2 cellular contexts compared by ENCODE assay signal in the genomic region with DNA sequence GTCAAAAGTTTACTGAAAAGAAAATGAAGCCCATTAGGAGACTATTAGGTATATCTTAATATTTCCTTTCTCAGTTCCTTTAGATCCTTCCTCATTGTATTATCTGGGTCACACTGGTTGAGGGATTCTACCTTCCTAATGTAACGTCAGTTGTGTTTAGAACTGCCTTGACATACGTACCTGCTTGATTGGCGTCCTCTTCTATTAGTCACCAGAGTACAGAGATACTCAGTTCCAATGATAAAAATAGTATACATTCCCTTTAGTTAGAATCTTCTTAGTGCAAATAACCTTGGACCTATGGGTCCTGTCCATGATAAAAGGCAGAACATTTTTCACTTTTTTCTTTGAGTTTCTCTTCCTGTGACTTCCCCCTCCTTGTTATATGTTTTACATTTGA.
TF ChIP-seq lines count a peak whose summit lies in the region.

No MANE protein-coding gene starts in this region.

TF ChIP-seq in GM12878, 131 proteins besides CTCF, POLR2A, EP300 and RAD21:
- TF ChIP-seq GATAD2B (conservative IDR thresholded peaks at IDR 0.05; ENCODE audit: low read depth) (no peak), NBN (IDR thresholded peaks at IDR 0.05) (no peak), SMC3 (IDR thresholded peaks at IDR 0.05; ENCODE audit: borderline replicate concordance, low read length) (no peak), RELA (IDR thresholded peaks at IDR 0.05; ENCODE audit: borderline replicate concordance, partially characterized antibody) (no peak), NFXL1 (IDR thresholded peaks at IDR 0.05; ENCODE audit: borderline replicate concordance) (no peak), EGR1 (IDR thresholded peaks at IDR 0.05; ENCODE audit: borderline replicate concordance in 1 of 2, low read depth in 2 of 2, low read length in 2 of 2) (no peak), BHLHE40 (IDR thresholded peaks at IDR 0.05; ENCODE audit: borderline replicate concordance in 1 of 2, low read depth in 2 of 2, low read length in 1 of 2) (no peak), MTA2 (IDR thresholded peaks at IDR 0.05; ENCODE audit: low read depth) (no peak), SP1 (IDR thresholded peaks at IDR 0.05; ENCODE audit: low read depth, low read length) (no peak)
- TF ChIP-seq, protein P1, sequence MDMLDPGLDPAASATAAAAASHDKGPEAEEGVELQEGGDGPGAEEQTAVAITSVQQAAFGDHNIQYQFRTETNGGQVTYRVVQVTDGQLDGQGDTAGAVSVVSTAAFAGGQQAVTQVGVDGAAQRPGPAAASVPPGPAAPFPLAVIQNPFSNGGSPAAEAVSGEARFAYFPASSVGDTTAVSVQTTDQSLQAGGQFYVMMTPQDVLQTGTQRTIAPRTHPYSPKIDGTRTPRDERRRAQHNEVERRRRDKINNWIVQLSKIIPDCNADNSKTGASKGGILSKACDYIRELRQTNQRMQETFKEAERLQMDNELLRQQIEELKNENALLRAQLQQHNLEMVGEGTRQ (IDR thresholded peaks at IDR 0.05; ENCODE audit: borderline replicate concordance, low read depth, low read length): no peak
- TF ChIP-seq, protein P2, sequence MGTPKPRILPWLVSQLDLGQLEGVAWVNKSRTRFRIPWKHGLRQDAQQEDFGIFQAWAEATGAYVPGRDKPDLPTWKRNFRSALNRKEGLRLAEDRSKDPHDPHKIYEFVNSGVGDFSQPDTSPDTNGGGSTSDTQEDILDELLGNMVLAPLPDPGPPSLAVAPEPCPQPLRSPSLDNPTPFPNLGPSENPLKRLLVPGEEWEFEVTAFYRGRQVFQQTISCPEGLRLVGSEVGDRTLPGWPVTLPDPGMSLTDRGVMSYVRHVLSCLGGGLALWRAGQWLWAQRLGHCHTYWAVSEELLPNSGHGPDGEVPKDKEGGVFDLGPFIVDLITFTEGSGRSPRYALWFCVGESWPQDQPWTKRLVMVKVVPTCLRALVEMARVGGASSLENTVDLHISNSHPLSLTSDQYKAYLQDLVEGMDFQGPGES (IDR thresholded peaks at IDR 0.05): no peak
- TF ChIP-seq, protein P3, sequence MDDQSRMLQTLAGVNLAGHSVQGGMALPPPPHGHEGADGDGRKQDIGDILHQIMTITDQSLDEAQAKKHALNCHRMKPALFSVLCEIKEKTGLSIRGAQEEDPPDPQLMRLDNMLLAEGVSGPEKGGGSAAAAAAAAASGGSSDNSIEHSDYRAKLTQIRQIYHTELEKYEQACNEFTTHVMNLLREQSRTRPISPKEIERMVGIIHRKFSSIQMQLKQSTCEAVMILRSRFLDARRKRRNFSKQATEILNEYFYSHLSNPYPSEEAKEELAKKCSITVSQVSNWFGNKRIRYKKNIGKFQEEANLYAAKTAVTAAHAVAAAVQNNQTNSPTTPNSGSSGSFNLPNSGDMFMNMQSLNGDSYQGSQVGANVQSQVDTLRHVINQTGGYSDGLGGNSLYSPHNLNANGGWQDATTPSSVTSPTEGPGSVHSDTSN (IDR thresholded peaks at IDR 0.05; ENCODE audit: insufficient replicate concordance, low read depth, low read length): no peak
- TF ChIP-seq, protein P4, sequence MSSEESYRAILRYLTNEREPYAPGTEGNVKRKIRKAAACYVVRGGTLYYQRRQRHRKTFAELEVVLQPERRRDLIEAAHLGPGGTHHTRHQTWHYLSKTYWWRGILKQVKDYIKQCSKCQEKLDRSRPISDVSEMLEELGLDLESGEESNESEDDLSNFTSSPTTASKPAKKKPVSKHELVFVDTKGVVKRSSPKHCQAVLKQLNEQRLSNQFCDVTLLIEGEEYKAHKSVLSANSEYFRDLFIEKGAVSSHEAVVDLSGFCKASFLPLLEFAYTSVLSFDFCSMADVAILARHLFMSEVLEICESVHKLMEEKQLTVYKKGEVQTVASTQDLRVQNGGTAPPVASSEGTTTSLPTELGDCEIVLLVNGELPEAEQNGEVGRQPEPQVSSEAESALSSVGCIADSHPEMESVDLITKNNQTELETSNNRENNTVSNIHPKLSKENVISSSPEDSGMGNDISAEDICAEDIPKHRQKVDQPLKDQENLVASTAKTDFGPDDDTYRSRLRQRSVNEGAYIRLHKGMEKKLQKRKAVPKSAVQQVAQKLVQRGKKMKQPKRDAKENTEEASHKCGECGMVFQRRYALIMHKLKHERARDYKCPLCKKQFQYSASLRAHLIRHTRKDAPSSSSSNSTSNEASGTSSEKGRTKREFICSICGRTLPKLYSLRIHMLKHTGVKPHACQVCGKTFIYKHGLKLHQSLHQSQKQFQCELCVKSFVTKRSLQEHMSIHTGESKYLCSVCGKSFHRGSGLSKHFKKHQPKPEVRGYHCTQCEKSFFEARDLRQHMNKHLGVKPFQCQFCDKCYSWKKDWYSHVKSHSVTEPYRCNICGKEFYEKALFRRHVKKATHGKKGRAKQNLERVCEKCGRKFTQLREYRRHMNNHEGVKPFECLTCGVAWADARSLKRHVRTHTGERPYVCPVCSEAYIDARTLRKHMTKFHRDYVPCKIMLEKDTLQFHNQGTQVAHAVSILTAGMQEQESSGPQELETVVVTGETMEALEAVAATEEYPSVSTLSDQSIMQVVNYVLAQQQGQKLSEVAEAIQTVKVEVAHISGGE (CRISPR knock-in tag; IDR thresholded peaks at IDR 0.05): no peak

TF ChIP-seq in neural cell, 6 proteins besides CTCF, POLR2A, EP300 and RAD21:
- TF ChIP-seq POLR2AphosphoS5 (IDR thresholded peaks at IDR 0.05): no peak
- no peak for TF ChIP-seq EZH2 (IDR thresholded peaks at IDR 0.05; ENCODE audit: borderline replicate concordance, insufficient read depth, low read length, poor library complexity, severe bottlenecking)
- TF ChIP-seq MXI1 (conservative IDR thresholded peaks at IDR 0.05; ENCODE audit: poor library complexity, severe bottlenecking): no peak
- no peak for TF ChIP-seq SMC3 (conservative IDR thresholded peaks at IDR 0.05; ENCODE audit: poor library complexity)
- TF ChIP-seq, protein P5, sequence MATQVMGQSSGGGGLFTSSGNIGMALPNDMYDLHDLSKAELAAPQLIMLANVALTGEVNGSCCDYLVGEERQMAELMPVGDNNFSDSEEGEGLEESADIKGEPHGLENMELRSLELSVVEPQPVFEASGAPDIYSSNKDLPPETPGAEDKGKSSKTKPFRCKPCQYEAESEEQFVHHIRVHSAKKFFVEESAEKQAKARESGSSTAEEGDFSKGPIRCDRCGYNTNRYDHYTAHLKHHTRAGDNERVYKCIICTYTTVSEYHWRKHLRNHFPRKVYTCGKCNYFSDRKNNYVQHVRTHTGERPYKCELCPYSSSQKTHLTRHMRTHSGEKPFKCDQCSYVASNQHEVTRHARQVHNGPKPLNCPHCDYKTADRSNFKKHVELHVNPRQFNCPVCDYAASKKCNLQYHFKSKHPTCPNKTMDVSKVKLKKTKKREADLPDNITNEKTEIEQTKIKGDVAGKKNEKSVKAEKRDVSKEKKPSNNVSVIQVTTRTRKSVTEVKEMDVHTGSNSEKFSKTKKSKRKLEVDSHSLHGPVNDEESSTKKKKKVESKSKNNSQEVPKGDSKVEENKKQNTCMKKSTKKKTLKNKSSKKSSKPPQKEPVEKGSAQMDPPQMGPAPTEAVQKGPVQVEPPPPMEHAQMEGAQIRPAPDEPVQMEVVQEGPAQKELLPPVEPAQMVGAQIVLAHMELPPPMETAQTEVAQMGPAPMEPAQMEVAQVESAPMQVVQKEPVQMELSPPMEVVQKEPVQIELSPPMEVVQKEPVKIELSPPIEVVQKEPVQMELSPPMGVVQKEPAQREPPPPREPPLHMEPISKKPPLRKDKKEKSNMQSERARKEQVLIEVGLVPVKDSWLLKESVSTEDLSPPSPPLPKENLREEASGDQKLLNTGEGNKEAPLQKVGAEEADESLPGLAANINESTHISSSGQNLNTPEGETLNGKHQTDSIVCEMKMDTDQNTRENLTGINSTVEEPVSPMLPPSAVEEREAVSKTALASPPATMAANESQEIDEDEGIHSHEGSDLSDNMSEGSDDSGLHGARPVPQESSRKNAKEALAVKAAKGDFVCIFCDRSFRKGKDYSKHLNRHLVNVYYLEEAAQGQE (IDR thresholded peaks at IDR 0.05; ENCODE audit: borderline replicate concordance): no peak
- TF ChIP-seq TAF1 (IDR thresholded peaks at IDR 0.05; ENCODE audit: low read depth): no peak
